Comparison of ENCODE assay signal across 16 cellular contexts in genomic region chr16:17939723-17940122, GRCh38.
DNase-seq lines count a peak whose midpoint lies in the region; ATAC-seq, FAIRE-seq and TF ChIP-seq lines count a peak whose summit lies in the region.
"Had no signal": no experiment of that assay in that cellular context is flagged by ENCODE, and none has a peak within 500 bp of the region (broad histone marks: within the 10 kb centered on the region; RNA-seq: fewer than 3 reads in every experiment).

No MANE protein-coding gene starts in this region.

- no peaks in the 10 kb centered on the region for H3K27me3 ChIP-seq in neuronal stem cell (ENCODE audit: control insufficient read depth in 3 of 3, insufficient read depth in 3 of 3, low read depth in 1 of 3, low read length in 3 of 3)

- H3K18ac ChIP-seq in neuronal stem cell (ENCODE audit: low read length), result no peak overlapping the region

- no peak overlapping the region for H3K4ac ChIP-seq in neuronal stem cell (ENCODE audit: low read length)

- H3K4me3 Mint-ChIP-seq in activated CD4-positive, alpha-beta T cell treated with anti-CD3 and anti-CD28 coated beads, Interleukin-2, amount 10 ng/mL, durations not matched to agents 7 days and 5 days, result no peak overlapping the region
- no peak overlapping the region for H3K4me3 Mint-ChIP-seq in nephron progenitor cell
- H3K4me3 Mint-ChIP-seq: activated naive CD4-positive, alpha-beta T cell treated with anti-CD3 and anti-CD28 coated beads for 36 hours had no signal

- no CpG with 5 or more reads among the region's 4 CpGs for WGBS in neuronal stem cell (ENCODE audit: extremely low coverage in 2 of 2, insufficient read length in 2 of 2, insufficient replicate concordance in 1 of 2), 2 donors

- no peak overlapping the region for H3K14ac ChIP-seq in neuronal stem cell (ENCODE audit: low read length)

- no peak overlapping the region for H3K4me2 ChIP-seq in neuronal stem cell (ENCODE audit: insufficient read depth, low read length, poor library complexity, severe bottlenecking)

- TF ChIP-seq POLR2A in NB4 (IDR thresholded peaks at IDR 0.05; ENCODE audit: extremely low read depth, insufficient read length), result no peak

- H2BK120ac ChIP-seq in neuronal stem cell (ENCODE audit: low read depth, low read length), result no peak overlapping the region

- H2BK12ac ChIP-seq in neuronal stem cell (ENCODE audit: low read length), result no peak overlapping the region

- DNase-seq in activated CD4-positive, alpha-beta T cell treated with anti-CD3 and anti-CD28 coated beads, Interleukin-2, amount 10 ng/mL, durations not matched to agents 7 days and 5 days, result no peak
- DNase-seq in activated CD4-positive, alpha-beta T cell treated with anti-CD3 and anti-CD28 coated beads for 1 hour, result no peak
- DNase-seq in NB4 (ENCODE audit: low read depth) (peak; percentile 1), nephron progenitor cell (no peak), D721Med (ENCODE audit: insufficient read length, low spot score) (no peak), NCI-H748 (lab: John Stamatoyannopoulos, UW; ENCODE audit: unreplicated experiment) (no peak), neuronal stem cell (ENCODE audit: low spot score) (no peak)
- DNase-seq: activated CD4-positive, alpha-beta T cell treated with anti-CD3 and anti-CD28 coated beads, Interleukin-2, amount 50 U/mL, for 1 hour; activated naive CD4-positive, alpha-beta T cell treated with anti-CD3 and anti-CD28 coated beads for 36 hours; Calu3; immature natural killer cell; NCI-H1105; NCI-H69 had no signal

- FAIRE-seq in D721Med (lab: Jason Lieb, UNC), result no peak

- no peak overlapping the region for H2BK5ac ChIP-seq in neuronal stem cell (ENCODE audit: low read length)

- peaks cover 0 to 2% of the 10 kb centered on the region in 2 donors for H3K9me3 ChIP-seq in neuronal stem cell (replicated peaks in 1 of 2; ENCODE audit: control insufficient read depth in 2 of 2, insufficient read depth in 1 of 2, low read depth in 1 of 2, low read length in 2 of 2)

- H3K36me3 ChIP-seq in neuronal stem cell (replicated peaks in 1 of 2; ENCODE audit: control insufficient read depth in 2 of 2, insufficient read depth in 2 of 2, low read length in 2 of 2), result no peaks in the 10 kb centered on the region

- peak overlapping the region; percentile 73 for H3K27ac Mint-ChIP-seq in activated CD4-positive, alpha-beta T cell treated with anti-CD3 and anti-CD28 coated beads, Interleukin-2, amount 10 ng/mL, durations not matched to agents 7 days and 5 days
- peak overlapping the region; percentile 64 for H3K27ac Mint-ChIP-seq in nephron progenitor cell
- H3K27ac Mint-ChIP-seq: activated naive CD4-positive, alpha-beta T cell treated with anti-CD3 and anti-CD28 coated beads for 36 hours; immature natural killer cell had no signal

- H3K4me1 ChIP-seq in neuronal stem cell (ENCODE audit: control insufficient read depth in 2 of 2, insufficient read depth in 1 of 2, low read depth in 1 of 2, low read length in 2 of 2), result peaks cover 0 to 13% of the 10 kb centered on the region in 2 donors

- H3K23ac ChIP-seq in neuronal stem cell (ENCODE audit: low read depth, low read length, poor library complexity), result no peak overlapping the region

- no peak overlapping the region for H4K91ac ChIP-seq in neuronal stem cell (ENCODE audit: low read depth, low read length, poor library complexity)

- H3K27ac ChIP-seq in neuronal stem cell (replicated peaks; ENCODE audit: low read length), result no peak overlapping the region
- H3K27ac ChIP-seq: HL-60, SK-N-MC had no signal

- H3K27me3 Mint-ChIP-seq in activated CD4-positive, alpha-beta T cell treated with anti-CD3 and anti-CD28 coated beads, Interleukin-2, amount 10 ng/mL, durations not matched to agents 7 days and 5 days, result no peaks in the 10 kb centered on the region
- no peaks in the 10 kb centered on the region for H3K27me3 Mint-ChIP-seq in nephron progenitor cell (ENCODE audit: low read depth, poor library complexity)

- peak; percentile 63 for ATAC-seq in HG02852 (IDR thresholded peaks at IDR 0.05; ENCODE audit: unreplicated experiment)

- H3K36me3 Mint-ChIP-seq in activated CD4-positive, alpha-beta T cell treated with anti-CD3 and anti-CD28 coated beads, Interleukin-2, amount 10 ng/mL, durations not matched to agents 7 days and 5 days (ENCODE audit: low read depth), result no peaks in the 10 kb centered on the region
- peaks cover 5% of the 10 kb centered on the region for H3K36me3 Mint-ChIP-seq in nephron progenitor cell (ENCODE audit: low read depth)
- H3K36me3 Mint-ChIP-seq: immature natural killer cell had no signal

- no peaks in the 10 kb centered on the region for H3K79me1 ChIP-seq in neuronal stem cell (ENCODE audit: low read depth, low read length)

- H3K4me1 Mint-ChIP-seq in activated CD4-positive, alpha-beta T cell treated with anti-CD3 and anti-CD28 coated beads, Interleukin-2, amount 10 ng/mL, durations not matched to agents 7 days and 5 days, result peaks cover 12% of the 10 kb centered on the region
- peaks cover 34% of the 10 kb centered on the region for H3K4me1 Mint-ChIP-seq in nephron progenitor cell
- H3K4me1 Mint-ChIP-seq: immature natural killer cell had no signal

- CTCF ChIA-PET in activated CD4-positive, alpha-beta T cell treated with anti-CD3 and anti-CD28 coated beads, Interleukin-2, amount 10 ng/mL, durations not matched to agents 7 days and 5 days (lab: Charles Lee), result no interaction called here

- no peak overlapping the region for H3K9ac ChIP-seq in neuronal stem cell (ENCODE audit: low read depth, low read length, poor library complexity)

- H3K4me3 ChIP-seq in NB4 (ENCODE audit: low read depth, low read length), result no peak overlapping the region
- no peak overlapping the region for H3K4me3 ChIP-seq in neuronal stem cell (ENCODE audit: low read length in 2 of 2)
- H3K4me3 ChIP-seq: SK-N-MC had no signal

- H3K9me3 Mint-ChIP-seq in activated CD4-positive, alpha-beta T cell treated with anti-CD3 and anti-CD28 coated beads, Interleukin-2, amount 10 ng/mL, durations not matched to agents 7 days and 5 days, result no peaks in the 10 kb centered on the region
- peaks cover 13% of the 10 kb centered on the region for H3K9me3 Mint-ChIP-seq in nephron progenitor cell
- H3K9me3 Mint-ChIP-seq: activated naive CD4-positive, alpha-beta T cell treated with anti-CD3 and anti-CD28 coated beads for 36 hours had no signal

- no peak overlapping the region for H2AK5ac ChIP-seq in neuronal stem cell (ENCODE audit: low read depth, low read length)

- H2AFZ ChIP-seq in neuronal stem cell (ENCODE audit: low read length), result no peak overlapping the region

- no peak overlapping the region for H4K8ac ChIP-seq in neuronal stem cell (ENCODE audit: low read depth, low read length)

- H2BK15ac ChIP-seq in neuronal stem cell (ENCODE audit: low read length), result no peak overlapping the region

- TF ChIP-seq CTCF in NB4 (IDR thresholded peaks at IDR 0.05; ENCODE audit: low read depth, low read length) (no peak), nephron progenitor cell (IDR thresholded peaks at IDR 0.05) (no peak), D721Med (IDR thresholded peaks at IDR 0.05; ENCODE audit: insufficient read depth, missing control alignments) (no peak)

- POLR2A ChIA-PET in activated CD4-positive, alpha-beta T cell treated with anti-CD3 and anti-CD28 coated beads, Interleukin-2, amount 10 ng/mL, durations not matched to agents 7 days and 5 days (lab: Charles Lee), result interaction anchor here (1.2 kb wide), 1 partner anchor 850 kb away, joined by 3 read pairs; the partner anchor contains the start of gene RPS15A
